In the genomic region with DNA sequence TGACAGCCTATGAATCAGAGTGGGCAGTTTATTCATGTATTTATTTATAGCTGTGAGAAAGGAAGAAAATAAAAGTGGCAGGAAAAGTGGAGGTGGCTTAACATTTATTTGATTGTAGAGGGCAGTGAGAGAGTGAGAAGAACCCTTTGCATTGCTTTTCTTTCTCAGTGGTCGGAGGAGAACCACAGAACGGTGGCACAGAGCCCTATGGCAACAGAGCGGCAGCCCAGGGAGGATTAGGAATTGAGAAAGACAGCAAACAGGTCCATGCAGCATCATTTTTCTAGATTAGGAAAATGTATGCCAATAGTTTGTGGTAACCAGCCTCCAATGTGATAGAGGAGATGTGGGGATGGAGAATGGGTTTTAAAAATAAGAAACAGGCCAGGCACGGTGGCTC, we compare ENCODE assay signal across 21 cellular contexts.
"Had no signal": no experiment of that assay in that cellular context is flagged by ENCODE, and none has a peak within 500 bp of the region (broad histone marks: within the 10 kb centered on the region; RNA-seq: fewer than 3 reads in every experiment).

No MANE protein-coding gene starts in this region.

- H3K9me3 Mint-ChIP-seq: dendritic cell treated with granulocyte-macrophage colony-stimulating factor and Interleukin-4, amounts not matched to agents 40 ng/mL and 50 ng/mL, for 4 days; naive thymus-derived CD4-positive, alpha-beta T cell; nephron progenitor cell had no signal

- ATAC-seq: foreskin keratinocyte; left colon; naive thymus-derived CD4-positive, alpha-beta T cell; psoas muscle had no signal

- H3K4me3 ChIP-seq: esophagus squamous epithelium, lung, psoas muscle, sigmoid colon, suprapubic skin, thyroid gland, upper lobe of left lung, uterus had no signal

- H3K36me3 Mint-ChIP-seq: naive thymus-derived CD4-positive, alpha-beta T cell had no signal

- H3K4me1 ChIP-seq: esophagus squamous epithelium, foreskin keratinocyte, psoas muscle, sigmoid colon, suprapubic skin, uterus had no signal

- H3K27ac ChIP-seq: esophagus squamous epithelium, foreskin keratinocyte, psoas muscle, sigmoid colon, suprapubic skin, thyroid gland, uterus had no signal

- H3K27ac Mint-ChIP-seq: dendritic cell treated with granulocyte-macrophage colony-stimulating factor and Interleukin-4, amounts not matched to agents 40 ng/mL and 50 ng/mL, for 4 days; naive thymus-derived CD4-positive, alpha-beta T cell; nephron progenitor cell had no signal

- DNase-seq: esophagus squamous epithelium; foreskin keratinocyte; hippocampal formation; left colon; left ventricle myocardium superior; mesenchymal stem cell; midbrain; naive thymus-derived CD4-positive, alpha-beta T cell; nephron progenitor cell; psoas muscle; retina; sigmoid colon; small intestine; stimulated activated CD4-positive, alpha-beta T cell treated with anti-CD3 and anti-CD28 coated beads, Interleukin-12 subunit alpha, Interleukin-12 subunit beta, amount 100 ng/mL, for 4 hours; stimulated activated naive CD4-positive, alpha-beta T cell treated with Interleukin-2 at 50 U/mL for 16 hours; upper lobe of left lung; uterus had no signal

- H3K27me3 ChIP-seq: sigmoid colon, thyroid gland, upper lobe of left lung, uterus had no signal

- H3K4me3 Mint-ChIP-seq: dendritic cell treated with granulocyte-macrophage colony-stimulating factor and Interleukin-4, amounts not matched to agents 40 ng/mL and 50 ng/mL, for 4 days; naive thymus-derived CD4-positive, alpha-beta T cell; nephron progenitor cell had no signal

- H3K9me3 ChIP-seq: esophagus squamous epithelium, psoas muscle, sigmoid colon, suprapubic skin, thyroid gland, upper lobe of left lung, uterus had no signal

- H3K36me3 ChIP-seq: esophagus squamous epithelium, sigmoid colon, suprapubic skin, thyroid gland, upper lobe of left lung, uterus had no signal

- H3K4me1 Mint-ChIP-seq: naive thymus-derived CD4-positive, alpha-beta T cell had no signal
